ENCODE assay signal across 11 cellular contexts in the genomic region with DNA sequence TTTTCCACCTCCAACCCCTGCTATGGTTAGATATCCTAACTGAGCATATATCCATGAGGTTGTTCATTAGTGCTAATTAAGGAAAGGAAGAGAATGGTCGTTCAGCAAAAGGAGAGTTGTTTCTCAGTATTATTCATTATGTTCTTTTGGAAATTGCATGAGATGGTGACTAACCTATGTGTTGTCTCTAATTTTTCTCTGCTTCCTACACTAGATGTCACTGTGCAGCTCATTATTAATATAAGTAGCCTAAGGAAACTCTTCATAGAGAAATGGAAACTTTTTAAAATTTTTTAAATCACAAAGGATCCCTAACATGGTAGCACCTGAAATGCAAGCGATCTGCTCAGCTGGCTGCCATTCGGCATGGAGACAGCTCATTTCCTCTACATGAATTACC.
DNase-seq lines count a peak whose midpoint lies in the region; ATAC-seq and TF ChIP-seq lines count a peak whose summit lies in the region.
"Had no signal": no experiment of that assay in that cellular context is flagged by ENCODE, and none has a peak within 500 bp of the region (broad histone marks: within the 10 kb centered on the region; RNA-seq: fewer than 3 reads in every experiment).

No MANE protein-coding gene starts in this region.

- no peak for TF ChIP-seq POLR2A in breast epithelium (IDR thresholded peaks at IDR 0.05)

- no peak for DNase-seq in BJ (ENCODE audit: low read depth)
- DNase-seq in Kasumi-1 (lab: John Stamatoyannopoulos, UW), result peak; percentile 21 to 22
- DNase-seq in breast epithelium (ENCODE audit: low spot score in 2 of 2), result no peak
- DNase-seq in left lung, result no peak
- no peak for DNase-seq in KG1 (lab: John Stamatoyannopoulos, UW)
- DNase-seq in T1000 (lab: John Stamatoyannopoulos, UW), result no peak
- DNase-seq: left colon, NCI-H1436, spleen had no signal

- H3K27me3 ChIP-seq in BJ (ENCODE audit: control insufficient read depth, insufficient read depth, low read length), result no peaks in the 10 kb centered on the region
- H3K27me3 ChIP-seq in breast epithelium, result peaks cover 0 to 20% of the 10 kb centered on the region in 2 donors
- H3K27me3 ChIP-seq in left lung, result no peaks in the 10 kb centered on the region

- H3K36me3 ChIP-seq in BJ (ENCODE audit: control insufficient read depth, insufficient read depth, low read length) (no peaks in the 10 kb centered on the region), breast epithelium (no peaks in the 10 kb centered on the region), left lung (no peaks in the 10 kb centered on the region)
- H3K36me3 ChIP-seq: spleen had no signal

- POLR2A ChIA-PET in BJ (lab: Charles Lee), result interaction anchor here (0.6 kb wide), 1 partner anchor 654 kb away, joined by 4 read pairs; no protein-coding TSS in a partner anchor

- ATAC-seq in left lung (peak; percentile 19), HG02678 (IDR thresholded peaks at IDR 0.05; ENCODE audit: unreplicated experiment) (no peak), GM19328 (IDR thresholded peaks at IDR 0.05; ENCODE audit: unreplicated experiment) (no peak)
- ATAC-seq: left colon had no signal

- H3K27ac ChIP-seq in breast epithelium, result no peak overlapping the region
- H3K27ac ChIP-seq in left lung, result no peak overlapping the region
- H3K27ac ChIP-seq: spleen had no signal

- TF ChIP-seq CTCF in BJ (IDR thresholded peaks at IDR 0.05; ENCODE audit: insufficient read depth, low read depth, low read length), result peak; percentile 41; the same call in 1 of the 2 replicates
- TF ChIP-seq CTCF in breast epithelium (IDR thresholded peaks at IDR 0.05), result peak in 2 of 3 donors; percentile 8 to 18
- no peak for TF ChIP-seq CTCF in left lung (IDR thresholded peaks at IDR 0.05)

- H3K4me3 ChIP-seq in BJ (ENCODE audit: low read depth, low read length) (no peak overlapping the region), breast epithelium (no peak overlapping the region), left lung (no peak overlapping the region)
- H3K4me3 ChIP-seq: spleen had no signal

- H3K9me3 ChIP-seq in breast epithelium (no peaks in the 10 kb centered on the region), left lung (no peaks in the 10 kb centered on the region)
- H3K9me3 ChIP-seq: spleen had no signal

- CTCF ChIA-PET in BJ (lab: Yijun Ruan, JAX), result interaction anchor here (0.7 to 1.4 kb wide), 6 partner anchors 10 to 840 kb away, joined by 3 to 4 read pairs (median 3); no protein-coding TSS in a partner anchor

- H3K4me1 ChIP-seq in breast epithelium, result no peaks in the 10 kb centered on the region
- no peaks in the 10 kb centered on the region for H3K4me1 ChIP-seq in left lung
- H3K4me1 ChIP-seq: spleen had no signal

- intact Hi-C loops in breast epithelium (cut with DNase I; ENCODE audit: low total_unique reads) (no loop called here), left lung (cut with DNase I) (no loop called here)

Comparison
In these comparisons a context has a peak if more than half of its experiments do, and no peak if none do; other contexts are left out.
1. DNase-seq: peak in Kasumi-1 (2 of 2); none in BJ (single experiment), breast epithelium (0 of 2), left lung (0 of 2), KG1 (single experiment) and T1000 (single experiment).
2. CTCF ChIP-seq: peak in BJ (single experiment) and breast epithelium (2 of 3); none in left lung (0 of 2).